In the genomic region with DNA sequence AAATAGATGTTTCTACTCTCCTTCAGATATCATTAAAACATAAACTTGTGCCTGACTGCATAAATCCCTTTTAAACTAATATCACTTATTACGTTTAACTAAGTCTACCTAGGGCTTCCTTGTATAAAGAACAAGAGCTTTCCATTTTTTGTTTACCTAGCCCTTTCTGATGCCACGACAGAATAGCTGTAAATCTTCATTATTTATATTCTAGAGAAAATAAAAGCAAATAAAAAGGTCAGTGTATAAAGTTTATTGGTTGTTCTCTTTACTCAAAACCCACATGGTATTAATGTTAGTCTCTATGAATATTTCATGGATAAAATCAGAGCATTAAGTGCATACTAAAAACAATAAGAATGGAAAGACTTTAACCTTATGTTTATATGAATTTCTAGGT, we compare ENCODE assay signal across 11 cellular contexts.
DNase-seq lines count a peak whose midpoint lies in the region; ATAC-seq and TF ChIP-seq lines count a peak whose summit lies in the region.
"Had no signal": no experiment of that assay in that cellular context is flagged by ENCODE, and none has a peak within 500 bp of the region (broad histone marks: within the 10 kb centered on the region; RNA-seq: fewer than 3 reads in every experiment).

No MANE protein-coding gene starts in this region.

- no peak overlapping the region for H3K4me3 Mint-ChIP-seq in HFFc6
- H3K4me3 Mint-ChIP-seq: CD4-positive, alpha-beta memory T cell had no signal

- DNase-seq in DMS79 treated with DMSO at 0.1 percent for 48 hours (lab: John Stamatoyannopoulos, UW) = peak; percentile 40
- no peak for DNase-seq in DMS79 (lab: John Stamatoyannopoulos, UW)
- DNase-seq in HFFc6 = no peak
- peak; percentile 0 for DNase-seq in NCI-H69 (lab: John Stamatoyannopoulos, UW)
- DNase-seq in NCI-H748 (lab: John Stamatoyannopoulos, UW; ENCODE audit: unreplicated experiment) = no peak
- DNase-seq: C1 segment of cervical spinal cord; Caco-2; CD4-positive, alpha-beta memory T cell; DND-41; GOT3 had no signal

- H3K27me3 Mint-ChIP-seq in HFFc6 (ENCODE audit: insufficient read depth) = peaks cover 4% of the 10 kb centered on the region; the same call in 1 of the 2 replicates
- H3K27me3 Mint-ChIP-seq: CD4-positive, alpha-beta memory T cell had no signal

- H3K4me1 Mint-ChIP-seq in HFFc6 (ENCODE audit: low read depth) = peaks cover 36% of the 10 kb centered on the region
- H3K4me1 Mint-ChIP-seq: CD4-positive, alpha-beta memory T cell had no signal

- no peak for ATAC-seq in HG03095 (IDR thresholded peaks at IDR 0.05; ENCODE audit: unreplicated experiment)

- peak overlapping the region; percentile 33; the same call in 1 of the 2 replicates for H3K27ac Mint-ChIP-seq in HFFc6
- H3K27ac Mint-ChIP-seq: CD4-positive, alpha-beta memory T cell had no signal

- no peaks in the 10 kb centered on the region for H3K9me3 Mint-ChIP-seq in HFFc6

- H3K36me3 Mint-ChIP-seq in HFFc6 (ENCODE audit: low read depth) = peaks cover 35% of the 10 kb centered on the region
- H3K36me3 Mint-ChIP-seq: CD4-positive, alpha-beta memory T cell had no signal

- no peak for TF ChIP-seq CTCF in HFFc6 (IDR thresholded peaks at IDR 0.05)

Comparison
In these comparisons a context has a peak if more than half of its experiments do, and no peak if none do; other contexts are left out.
1. DNase-seq: peak in DMS79 treated with DMSO at 0.1 percent for 48 hours (single experiment) and NCI-H69 (single experiment); none in DMS79 (single experiment), HFFc6 (single experiment) and NCI-H748 (single experiment).